ENCODE assay signal across 9 cellular contexts in genomic region chr3:127791221-127791913, GRCh38. TPM values are rescaled to one million over a fixed set of nuclear protein-coding genes. Genes with fewer than 3 reads are reported as not detected.
A peak's percentile ranks its signal among the peaks of the same experiment; 100 is the strongest.
DNase-seq lines count a peak whose midpoint lies in the region; ATAC-seq and TF ChIP-seq lines count a peak whose summit lies in the region.
"Had no signal": no experiment of that assay in that cellular context is flagged by ENCODE, and none has a peak within 500 bp of the region (broad histone marks: within the 10 kb centered on the region; RNA-seq: fewer than 3 reads in every experiment).

No MANE protein-coding gene starts in this region.

- no peak for TF ChIP-seq POLR2A in thyroid gland (IDR thresholded peaks at IDR 0.05)

- H3K4me1 ChIP-seq in fibroblast of lung (ENCODE audit: control insufficient read depth, extremely low read depth, insufficient read depth, low read length) (peaks cover 39% of the 10 kb centered on the region), skeletal muscle tissue (ENCODE audit: control insufficient read depth in 3 of 3, insufficient read depth in 3 of 3, low read length in 3 of 3) (peaks cover 59 to 68% (median 66%) of the 10 kb centered on the region in 3 donors), thyroid gland (peaks cover 5 to 21% of the 10 kb centered on the region in 2 donors)

- 53 to 58% methylated on average over 9 of the region's 9 CpGs for WGBS in thyroid gland, 2 donors

- H4K20me1 ChIP-seq in fibroblast of lung (ENCODE audit: control insufficient read depth, extremely low read depth, insufficient read depth, low read length): no peaks in the 10 kb centered on the region

- H3K9ac ChIP-seq in fibroblast of lung (ENCODE audit: insufficient read depth, low read length): no peak overlapping the region
- H3K9ac ChIP-seq in skeletal muscle tissue (ENCODE audit: low read depth in 1 of 3, low read length in 3 of 3): peak overlapping the region in 2 of 3 donors; percentile 7 to 16

- ATAC-seq in GM19467 (IDR thresholded peaks at IDR 0.05; ENCODE audit: unreplicated experiment): peak; percentile 82

- TF ChIP-seq CTCF in fibroblast of lung (conservative IDR thresholded peaks at IDR 0.05 in 1 of 2, IDR thresholded peaks at IDR 0.05 in 1 of 2; ENCODE audit: low read depth in 1 of 2, low read length in 2 of 2) (peak; percentile 12 to 27), thyroid gland (IDR thresholded peaks at IDR 0.05) (no peak)

- no peak overlapping the region for H3K4me2 ChIP-seq in fibroblast of lung (ENCODE audit: extremely low read depth, insufficient read depth, low read length)

- H2AFZ ChIP-seq in fibroblast of lung (ENCODE audit: low read length): no peak overlapping the region

- peak; percentile 26 for DNase-seq in NCI-H1092 treated with DMSO at 0.1 percent for 48 hours (lab: John Stamatoyannopoulos, UW)
- no peak for DNase-seq in NCI-H1092 (lab: John Stamatoyannopoulos, UW)
- peak; percentile 79 for DNase-seq in HT1080 (ENCODE audit: low read depth)
- peak; percentile 9 for DNase-seq in SK-N-DZ (ENCODE audit: low spot score)
- DNase-seq in fibroblast of lung (ENCODE audit: low read depth in 2 of 2): peak; percentile 65 to 81
- no peak for DNase-seq in thyroid gland

- H3K27ac ChIP-seq in fibroblast of lung (ENCODE audit: insufficient read depth, low read length) (peak overlapping the region; percentile 73), skeletal muscle tissue (ENCODE audit: low read depth, low read length) (peak overlapping the region; percentile 43), thyroid gland (no peak overlapping the region)
- H3K27ac ChIP-seq: suprapubic skin had no signal

- no peaks in the 10 kb centered on the region for H3K9me3 ChIP-seq in fibroblast of lung (ENCODE audit: control insufficient read depth, insufficient read depth, low read depth, low read length)
- no peaks in the 10 kb centered on the region for H3K9me3 ChIP-seq in skeletal muscle tissue (ENCODE audit: control insufficient read depth in 3 of 3, low read length in 3 of 3)
- H3K9me3 ChIP-seq in thyroid gland: no peaks in the 10 kb centered on the region
- H3K9me3 ChIP-seq: suprapubic skin had no signal

- H3K79me2 ChIP-seq in fibroblast of lung (ENCODE audit: control insufficient read depth, insufficient read depth, low read length): peaks cover 15% of the 10 kb centered on the region

- H3K4me3 ChIP-seq in fibroblast of lung (replicated peaks in 1 of 4; ENCODE audit: control extremely low read depth in 1 of 4, insufficient read depth in 1 of 4, low read depth in 3 of 4, low read length in 4 of 4) (no peak overlapping the region), skeletal muscle tissue (ENCODE audit: low read length in 3 of 3) (no peak overlapping the region), thyroid gland (replicated peaks in 1 of 3) (no peak overlapping the region)
- H3K4me3 ChIP-seq: suprapubic skin had no signal

- H3K27me3 ChIP-seq in fibroblast of lung (ENCODE audit: control insufficient read depth, insufficient read depth, low read length) (no peaks in the 10 kb centered on the region), skeletal muscle tissue (ENCODE audit: control insufficient read depth in 3 of 3, insufficient read depth in 3 of 3, low read length in 3 of 3) (no peaks in the 10 kb centered on the region), thyroid gland (no peaks in the 10 kb centered on the region)
- H3K27me3 ChIP-seq: suprapubic skin had no signal

- intact Hi-C loops in thyroid gland (cut with DNase I): no loop called here

- H3K36me3 ChIP-seq in fibroblast of lung (ENCODE audit: control insufficient read depth, insufficient read depth, low read length) (no peaks in the 10 kb centered on the region), skeletal muscle tissue (ENCODE audit: control insufficient read depth in 3 of 3, insufficient read depth in 3 of 3, low read length in 3 of 3) (peaks cover 0 to 3% (median 0%) of the 10 kb centered on the region in 3 donors), thyroid gland (no peaks in the 10 kb centered on the region)
- H3K36me3 ChIP-seq: suprapubic skin had no signal

RNA-seq across cellular contexts. Expression of gene MGLL, which starts 30.9 kb away (rescaled TPM):
- 8.7 and 10.5 TPM in 2 replicates for total RNA-seq in HT1080 (2014; rRNA removed; shearing (Covaris generic))
- polyA plus RNA-seq in HT1080 (2015; cell fraction: cytosol; rRNA removed): 8.0 and 8.1 TPM in 2 replicates
- 4.9 and 9.9 TPM in 2 replicates for polyA plus RNA-seq in HT1080 (2015; cell fraction: nucleus; rRNA removed)
- polyA plus RNA-seq in SK-N-DZ (2014; cell fraction: cytosol; rRNA removed): not detected in 2 replicates
- polyA plus RNA-seq in SK-N-DZ (2014; cell fraction: nucleus; rRNA removed): not detected in 2 replicates
- total RNA-seq in fibroblast of lung: 15.2 and 60.1 TPM in 2 replicates
- 69.8 and 122 TPM in 2 replicates for polyA plus RNA-seq in fibroblast of lung
- polyA plus RNA-seq in fibroblast of lung (2012): 101 and 175 TPM in 2 replicates
- polyA minus RNA-seq in fibroblast of lung (ENCODE audit: low replicate concordance): 75.2 and 302 TPM in 2 replicates
- total RNA-seq in skeletal muscle tissue: 12.5 TPM
- 10 to 100 TPM; 12.4 to 24.7 (median 18.4) TPM for total RNA-seq in thyroid gland

Comparison
In these comparisons a context has a peak if more than half of its experiments do, and no peak if none do; other contexts are left out.
1. DNase-seq: peak in NCI-H1092 treated with DMSO at 0.1 percent for 48 hours (single experiment), HT1080 (single experiment), SK-N-DZ (single experiment) and fibroblast of lung (2 of 2); none in NCI-H1092 (single experiment) and thyroid gland (0 of 2).
2. H3K27ac ChIP-seq: peak in fibroblast of lung (single experiment) and skeletal muscle tissue (single experiment); none in thyroid gland (0 of 3).
3. CTCF ChIP-seq: peak in fibroblast of lung (2 of 2); none in thyroid gland (0 of 6).